Comparison of ENCODE assay signal across 8 cellular contexts in the genomic region with DNA sequence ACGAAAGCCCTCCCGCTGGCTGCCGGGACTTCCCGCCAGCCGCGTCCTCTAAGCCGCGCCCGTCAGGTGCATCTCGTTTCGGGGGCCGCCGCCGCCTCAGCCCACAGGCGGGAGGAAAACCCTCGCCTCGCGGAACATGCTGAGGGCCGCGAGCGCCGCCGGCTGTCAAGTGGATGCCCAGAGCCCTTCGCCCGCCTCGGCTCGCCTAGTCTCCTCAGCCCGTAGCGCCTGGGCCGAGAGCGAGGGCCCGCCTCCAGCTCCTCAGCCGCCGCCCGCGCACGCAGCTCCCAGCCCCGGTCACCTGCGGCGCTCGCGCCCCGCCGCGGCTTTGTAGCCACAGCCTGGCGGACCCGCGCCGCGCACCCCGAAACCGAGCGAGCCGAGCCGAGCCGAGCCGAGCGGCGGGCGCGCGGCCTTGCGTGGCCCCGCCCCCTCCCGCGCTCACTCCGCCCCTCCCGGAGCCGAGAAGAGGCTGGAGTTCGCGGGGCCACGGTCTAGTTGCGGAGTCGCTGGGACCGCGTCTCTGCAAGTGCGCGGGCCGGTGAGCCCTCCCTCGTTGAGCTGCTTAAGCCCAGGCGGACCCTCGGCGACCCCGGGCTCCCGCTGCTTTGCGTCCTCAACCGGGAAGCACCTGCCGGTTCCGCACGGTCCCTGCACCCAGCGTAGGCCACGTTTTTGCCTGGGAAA. TPM values are rescaled to one million over a fixed set of nuclear protein-coding genes. Genes with fewer than 3 reads are reported as not detected.
DNase-seq lines count a peak whose midpoint lies in the region; ATAC-seq and TF ChIP-seq lines count a peak whose summit lies in the region.

A gene (minus strand): TSS at position 382 of the 687 bp plus-strand sequence. CDS start 450 bp downstream, outside the sequence.

- H3K9ac ChIP-seq in mesendoderm (ENCODE audit: low read length) = peak within 1 kb of the TSS; percentile 51

- no peaks in the 10 kb centered on the region for H3K4me1 ChIP-seq in mesendoderm (ENCODE audit: control insufficient read depth, low read depth, low read length)

- H2BK120ac ChIP-seq in mesendoderm (ENCODE audit: low read depth, low read length) = no peak within 1 kb of the TSS

- H2BK5ac ChIP-seq in mesendoderm (ENCODE audit: low read length) = no peak within 1 kb of the TSS

- peak; percentile 84 for ATAC-seq in GM19372 (IDR thresholded peaks at IDR 0.05; ENCODE audit: low read depth, unreplicated experiment)
- peak; percentile 81 for ATAC-seq in HG03521 (IDR thresholded peaks at IDR 0.05; ENCODE audit: unreplicated experiment)
- peak; percentile 79 for ATAC-seq in effector memory CD8-positive, alpha-beta T cell (replicated peaks)

- H3K27me3 ChIP-seq in mesendoderm (ENCODE audit: insufficient read depth, low read length, poor library complexity) = peaks cover 16% of the 10 kb centered on the region

- no peaks in the 10 kb centered on the region for H3K79me2 ChIP-seq in mesendoderm (ENCODE audit: control insufficient read depth, insufficient read depth, low read length)

- peak; percentile 21 for TF ChIP-seq CTCF in CD14-positive monocyte (IDR thresholded peaks at IDR 0.05)

- no peaks in the 10 kb centered on the region for H3K36me3 ChIP-seq in mesendoderm (ENCODE audit: control insufficient read depth, insufficient read depth, low read length)

- no peaks in the 10 kb centered on the region for H3K79me1 ChIP-seq in mesendoderm (ENCODE audit: low read length)

- peak; percentile 76 for DNase-seq in CD14-positive monocyte (ENCODE audit: low spot score)
- peak; percentile 86 for DNase-seq in NCI-H82 (lab: John Stamatoyannopoulos, UW)
- DNase-seq in activated CD8-positive, alpha-beta memory T cell treated with anti-CD3 and anti-CD28 coated beads for 4 hours (ENCODE audit: low read depth in 2 of 2) = peak; percentile 48 to 53
- DNase-seq in effector memory CD8-positive, alpha-beta T cell = peak; percentile 74 to 83 (median 78)
- peak; percentile 64 for DNase-seq in mesendoderm
- peak; percentile 61 for DNase-seq in stimulated activated CD8-positive, alpha-beta memory T cell treated with anti-CD3 and anti-CD28 coated beads, Interleukin-12 subunit alpha, Interleukin-12 subunit beta, amount 100 ng/mL, for 24 hours (ENCODE audit: extremely low read depth)

- H3K27me3 Mint-ChIP-seq in CD14-positive monocyte (ENCODE audit: low read depth in 3 of 3) = peaks cover 40 to 64% (median 55%) of the 10 kb centered on the region in 3 donors
- no peaks in the 10 kb centered on the region for H3K27me3 Mint-ChIP-seq in effector memory CD8-positive, alpha-beta T cell

- no peaks in the 10 kb centered on the region for H3K36me3 Mint-ChIP-seq in CD14-positive monocyte
- H3K36me3 Mint-ChIP-seq in effector memory CD8-positive, alpha-beta T cell (ENCODE audit: insufficient read depth) = no peaks in the 10 kb centered on the region

- no peak within 1 kb of the TSS for H3K27ac ChIP-seq in mesendoderm (ENCODE audit: low read depth, low read length)

- peak within 1 kb of the TSS in 4 of 7 donors; percentile 6 to 52 (median 38) for H3K27ac Mint-ChIP-seq in CD14-positive monocyte
- H3K27ac Mint-ChIP-seq in effector memory CD8-positive, alpha-beta T cell = peak within 1 kb of the TSS; percentile 83 to 84

- peaks cover 0 to 15% (median 6%) of the 10 kb centered on the region in 7 donors for H3K9me3 Mint-ChIP-seq in CD14-positive monocyte
- no peaks in the 10 kb centered on the region for H3K9me3 Mint-ChIP-seq in effector memory CD8-positive, alpha-beta T cell

- H3K4ac ChIP-seq in mesendoderm (ENCODE audit: low read depth, low read length) = no peak within 1 kb of the TSS

- H3K18ac ChIP-seq in mesendoderm (ENCODE audit: low read length) = no peak within 1 kb of the TSS

- peak within 1 kb of the TSS; percentile 25 for H3K4me3 ChIP-seq in mesendoderm (ENCODE audit: low read length)

- peak within 1 kb of the TSS; percentile 97 for H3K23ac ChIP-seq in mesendoderm (ENCODE audit: low read length)

- no peak within 1 kb of the TSS for H2AK5ac ChIP-seq in mesendoderm (ENCODE audit: low read length)

- no peak within 1 kb of the TSS for H4K5ac ChIP-seq in mesendoderm (ENCODE audit: low read length)

- H4K8ac ChIP-seq in mesendoderm (ENCODE audit: low read depth, low read length) = no peak within 1 kb of the TSS

- H3K4me3 Mint-ChIP-seq in CD14-positive monocyte = peak within 1 kb of the TSS; percentile 80 to 89
- H3K4me3 Mint-ChIP-seq in effector memory CD8-positive, alpha-beta T cell = peak within 1 kb of the TSS; percentile 80 to 86

- intact Hi-C loops in CD14-positive monocyte (cut with micrococcal nuclease) = no loop called here

- H3K56ac ChIP-seq in mesendoderm (ENCODE audit: low read length) = peak within 1 kb of the TSS; percentile 74

- peak within 1 kb of the TSS; percentile 59 for H3K4me2 ChIP-seq in mesendoderm (ENCODE audit: low read length)

- no CpG with 5 or more reads among the region's 92 CpGs for WGBS in mesendoderm (ENCODE audit: extremely low coverage, insufficient coverage, low lambda C conversion rate)

- H2BK15ac ChIP-seq in mesendoderm (replicated peaks; ENCODE audit: low read depth) = no peak within 1 kb of the TSS

- peaks cover 13% of the 10 kb centered on the region for H3K4me1 Mint-ChIP-seq in CD14-positive monocyte
- H3K4me1 Mint-ChIP-seq in effector memory CD8-positive, alpha-beta T cell (ENCODE audit: low read depth in 2 of 2) = peaks cover 4 to 14% of the 10 kb centered on the region in 2 donors

RNA-seq across cellular contexts. Expression of the gene that starts here (rescaled TPM):
- not detected for polyA plus RNA-seq in CD14-positive monocyte
- 0.32 TPM for polyA plus RNA-seq in mesendoderm (2013, experiment 1 of 2)
- 0.35 TPM for polyA plus RNA-seq in mesendoderm (2013, experiment 2 of 2)

Comparison
In these comparisons a context has a peak if more than half of its experiments do, and no peak if none do; other contexts are left out.
1. Peak in DNase-seq in CD14-positive monocyte; RNA of the gene not detected or under 1 TPM.